ENCODE assay signal across 1 cellular context in genomic region chr10:114998993-114999392, GRCh38.
TF ChIP-seq lines count a peak whose summit lies in the region.

No MANE protein-coding gene starts in this region.

TF ChIP-seq in GM23338, 12 proteins besides CTCF, POLR2A, EP300 and RAD21:
- TF ChIP-seq REST (IDR thresholded peaks at IDR 0.05; ENCODE audit: unreplicated experiment) (no peak), JUNB (IDR thresholded peaks at IDR 0.05; ENCODE audit: unreplicated experiment) (no peak), ZNF331 (CRISPR knock-in tag; IDR thresholded peaks at IDR 0.05; ENCODE audit: low read depth) (no peak), ETS1 (IDR thresholded peaks at IDR 0.05) (no peak), ZNF114 (CRISPR knock-in tag; IDR thresholded peaks at IDR 0.05) (no peak), POLR2AphosphoS5 (IDR thresholded peaks at IDR 0.05; ENCODE audit: low read depth) (no peak), NANOG (IDR thresholded peaks at IDR 0.05; ENCODE audit: borderline replicate concordance) (no peak), ZNF462 (CRISPR knock-in tag; IDR thresholded peaks at IDR 0.05) (no peak)
